ENCODE assay signal across 7 cellular contexts in the genomic region with DNA sequence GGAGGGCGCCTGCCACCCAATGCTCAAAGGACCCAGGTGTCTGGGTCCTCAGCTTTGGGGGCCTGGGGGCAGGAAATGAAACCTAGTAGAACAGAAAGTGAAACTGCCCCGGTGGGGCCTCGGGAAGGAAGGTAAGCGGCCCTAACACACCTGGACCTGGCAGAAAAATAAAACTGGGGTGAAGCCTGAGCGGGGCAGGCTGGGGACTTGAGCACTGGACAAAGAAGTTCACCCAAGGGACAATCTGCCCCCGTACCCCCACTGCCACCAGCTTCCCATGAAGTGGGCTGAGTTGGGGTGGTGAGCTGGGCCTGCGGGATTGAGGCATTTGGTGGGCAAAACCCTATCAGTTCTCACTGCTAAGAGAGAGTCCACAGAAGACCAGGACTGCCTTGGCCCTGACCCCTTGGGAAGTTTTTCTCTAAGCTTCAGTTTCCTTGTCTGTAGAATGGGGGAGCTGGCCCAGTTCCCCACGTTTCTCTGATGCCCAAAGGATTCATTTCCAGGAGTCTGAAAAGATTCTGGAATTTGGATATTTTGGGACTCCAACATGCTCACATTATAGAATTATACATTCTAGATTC. TPM values are rescaled to one million over a fixed set of nuclear protein-coding genes. Genes with fewer than 3 reads are reported as not detected.
DNase-seq lines count a peak whose midpoint lies in the region; ATAC-seq and TF ChIP-seq lines count a peak whose summit lies in the region.

No MANE protein-coding gene starts in this region.

- no peaks in the 10 kb centered on the region for H3K36me3 Mint-ChIP-seq in chondrocyte (ENCODE audit: low read depth)

- H3K27me3 ChIP-seq in mucosa of rectum (ENCODE audit: control insufficient read depth in 2 of 2, insufficient read depth in 2 of 2, low read length in 2 of 2): no peaks in the 10 kb centered on the region
- H3K27me3 ChIP-seq in transverse colon: no peaks in the 10 kb centered on the region

- in situ Hi-C loops in transverse colon (cut with MboI; ENCODE audit: low pct_ligation_motif_present in 1 of 4, low pct_unique_long_range_greater_than_20kb in 1 of 4, low sequenced_read_pairs in 3 of 4): no loop called here

- H3K4me3 ChIP-seq in mucosa of rectum (ENCODE audit: low read length in 2 of 2) (peak overlapping the region; percentile 85 to 90), transverse colon (peak overlapping the region; percentile 48 to 94 (median 87))

- H3K27me3 Mint-ChIP-seq in chondrocyte (ENCODE audit: low read depth): no peaks in the 10 kb centered on the region

- H3K9me3 ChIP-seq in mucosa of rectum (ENCODE audit: control insufficient read depth in 2 of 2, low read length in 2 of 2) (no peaks in the 10 kb centered on the region), transverse colon (no peaks in the 10 kb centered on the region)

- H3K4me3 Mint-ChIP-seq in chondrocyte (ENCODE audit: unreplicated experiment): peak overlapping the region; percentile 94

- intact Hi-C loops in transverse colon (cut with DNase I; ENCODE audit: low total_unique reads): no loop called here

- no peak for TF ChIP-seq EP300 in transverse colon (IDR thresholded peaks at IDR 0.05; ENCODE audit: low read depth)

- 8 to 20% methylated on average over 1 to 7 of the region's 8 CpGs for WGBS in transverse colon (ENCODE audit: low coverage in 1 of 2), 2 donors

- no peak for DNase-seq in chondrocyte (ENCODE audit: low spot score)
- no peak for DNase-seq in transverse colon
- DNase-seq in occipital lobe (lab: John Stamatoyannopoulos, UW): no peak

- H3K9me3 Mint-ChIP-seq in chondrocyte (ENCODE audit: low read depth): no peaks in the 10 kb centered on the region

- H3K4me1 Mint-ChIP-seq in chondrocyte (ENCODE audit: low read depth): peaks cover 33% of the 10 kb centered on the region

- peaks cover 22 to 25% of the 10 kb centered on the region in 2 donors for H3K4me1 ChIP-seq in mucosa of rectum (ENCODE audit: control insufficient read depth in 2 of 2, insufficient read depth in 2 of 2, low read length in 2 of 2)
- peaks cover 20 to 41% (median 32%) of the 10 kb centered on the region in 4 donors for H3K4me1 ChIP-seq in transverse colon

- H3K27ac ChIP-seq in mucosa of rectum (ENCODE audit: low read depth in 2 of 2, low read length in 2 of 2) (peak overlapping the region; percentile 83 to 85), transverse colon (peak overlapping the region; percentile 95 to 96 (median 95))

- peak overlapping the region; percentile 84 for H3K27ac Mint-ChIP-seq in chondrocyte (ENCODE audit: unreplicated experiment)

- no peak for TF ChIP-seq POLR2A in transverse colon (IDR thresholded peaks at IDR 0.05)

- H3K36me3 ChIP-seq in mucosa of rectum (ENCODE audit: control insufficient read depth in 2 of 2, insufficient read depth in 2 of 2, low read length in 2 of 2): peaks cover 1 to 6% of the 10 kb centered on the region in 2 donors
- peaks cover 0 to 7% (median 0%) of the 10 kb centered on the region in 4 donors for H3K36me3 ChIP-seq in transverse colon

- H3K9ac ChIP-seq in mucosa of rectum (ENCODE audit: low read depth in 1 of 2, low read length in 2 of 2): peak overlapping the region; percentile 78 to 83

- TF ChIP-seq CTCF in chondrocyte (IDR thresholded peaks at IDR 0.05): no peak
- TF ChIP-seq CTCF in transverse colon (IDR thresholded peaks at IDR 0.05): no peak

- ATAC-seq in GM19372 (IDR thresholded peaks at IDR 0.05; ENCODE audit: low read depth, unreplicated experiment): peak; percentile 33
- peak; percentile 2; the same call in 2 of the 3 replicates for ATAC-seq in SK-N-SH treated with all-trans-retinoic acid at 6 μM for 48 hours
- no peak for ATAC-seq in HG02938 (IDR thresholded peaks at IDR 0.05; ENCODE audit: unreplicated experiment)

TF ChIP-seq in SK-N-SH treated with all-trans-retinoic acid at 6 μM for 48 hours, 23 proteins besides CTCF, POLR2A, EP300 and RAD21 (continues in another document):
- no peak for TF ChIP-seq ARNTL (CRISPR knock-in tag; IDR thresholded peaks at IDR 0.05; ENCODE audit: borderline replicate concordance, low read depth)
- no peak for TF ChIP-seq ZFP3 (CRISPR knock-in tag; IDR thresholded peaks at IDR 0.05)
- TF ChIP-seq SNAI2 (CRISPR knock-in tag; IDR thresholded peaks at IDR 0.05): no peak
- no peak for TF ChIP-seq ZNF565 (CRISPR knock-in tag; conservative IDR thresholded peaks at IDR 0.05; ENCODE audit: low read depth)
- no peak for TF ChIP-seq ESRRG (CRISPR knock-in tag; IDR thresholded peaks at IDR 0.05)
- no peak for TF ChIP-seq ISL1 (CRISPR knock-in tag; IDR thresholded peaks at IDR 0.05)
- TF ChIP-seq RARB (CRISPR knock-in tag; IDR thresholded peaks at IDR 0.05): no peak
- TF ChIP-seq CSRNP3 (CRISPR knock-in tag; IDR thresholded peaks at IDR 0.05): no peak
- no peak for TF ChIP-seq ZNF70 (CRISPR knock-in tag; IDR thresholded peaks at IDR 0.05)
- no peak for TF ChIP-seq BACH2 (CRISPR knock-in tag; IDR thresholded peaks at IDR 0.05; ENCODE audit: borderline replicate concordance)
- no peak for TF ChIP-seq ZC3H10 (CRISPR knock-in tag; IDR thresholded peaks at IDR 0.05)
- TF ChIP-seq POU6F1 (CRISPR knock-in tag; IDR thresholded peaks at IDR 0.05; ENCODE audit: borderline replicate concordance, low read depth): no peak
- no peak for TF ChIP-seq CREB5 (CRISPR knock-in tag; IDR thresholded peaks at IDR 0.05; ENCODE audit: low read depth)
- TF ChIP-seq TOX (CRISPR knock-in tag; IDR thresholded peaks at IDR 0.05; ENCODE audit: borderline replicate concordance): no peak
- no peak for TF ChIP-seq OSR1 (CRISPR knock-in tag; IDR thresholded peaks at IDR 0.05)
- no peak for TF ChIP-seq ZNF8 (CRISPR knock-in tag; IDR thresholded peaks at IDR 0.05)

RNA-seq across cellular contexts. Expression of gene PRKD2, which starts 2.3 kb away (rescaled TPM):
- total RNA-seq in chondrocyte (21.9 to 31.9 TPM (median 23.3 TPM) in 3 replicates), transverse colon (100 to 1,000 TPM in 1 of 4 donors, 10 to 100 TPM in 3; 40.1 to 201 (median 53.5) TPM), occipital lobe (4.7 TPM)

RNA-seq across cellular contexts. Expression of gene FKRP, which starts 31.2 kb away (rescaled TPM):
- total RNA-seq in chondrocyte: 25.2 to 27.7 TPM (median 26.6 TPM) in 3 replicates
- total RNA-seq in transverse colon: 10 to 100 TPM in 3 of 4 donors, 1 to 10 TPM in 1; 9.7 to 16.1 (median 11.8) TPM
- 11.7 TPM for total RNA-seq in occipital lobe

RNA-seq across cellular contexts. Expression of gene STRN4, which starts 31.6 kb away (rescaled TPM):
- total RNA-seq in chondrocyte: 69.8 to 77.3 TPM (median 76.7 TPM) in 3 replicates
- 100 to 1,000 TPM in 3 of 4 donors, 10 to 100 TPM in 1; 81.6 to 306 (median 174) TPM for total RNA-seq in transverse colon
- 85.2 TPM for total RNA-seq in occipital lobe

RNA-seq across cellular contexts. Expression of gene DACT3, which starts 53.6 kb away (rescaled TPM):
- total RNA-seq in chondrocyte: 17.1 to 18.7 TPM (median 18.5 TPM) in 3 replicates
- total RNA-seq in transverse colon: 10 to 100 TPM in 1 of 4 donors, 1 to 10 TPM in 3; 5.3 to 27.1 (median 7.5) TPM
- total RNA-seq in occipital lobe: 14.5 TPM
